Comparison of ENCODE assay signal across 2 cellular contexts in the genomic region with DNA sequence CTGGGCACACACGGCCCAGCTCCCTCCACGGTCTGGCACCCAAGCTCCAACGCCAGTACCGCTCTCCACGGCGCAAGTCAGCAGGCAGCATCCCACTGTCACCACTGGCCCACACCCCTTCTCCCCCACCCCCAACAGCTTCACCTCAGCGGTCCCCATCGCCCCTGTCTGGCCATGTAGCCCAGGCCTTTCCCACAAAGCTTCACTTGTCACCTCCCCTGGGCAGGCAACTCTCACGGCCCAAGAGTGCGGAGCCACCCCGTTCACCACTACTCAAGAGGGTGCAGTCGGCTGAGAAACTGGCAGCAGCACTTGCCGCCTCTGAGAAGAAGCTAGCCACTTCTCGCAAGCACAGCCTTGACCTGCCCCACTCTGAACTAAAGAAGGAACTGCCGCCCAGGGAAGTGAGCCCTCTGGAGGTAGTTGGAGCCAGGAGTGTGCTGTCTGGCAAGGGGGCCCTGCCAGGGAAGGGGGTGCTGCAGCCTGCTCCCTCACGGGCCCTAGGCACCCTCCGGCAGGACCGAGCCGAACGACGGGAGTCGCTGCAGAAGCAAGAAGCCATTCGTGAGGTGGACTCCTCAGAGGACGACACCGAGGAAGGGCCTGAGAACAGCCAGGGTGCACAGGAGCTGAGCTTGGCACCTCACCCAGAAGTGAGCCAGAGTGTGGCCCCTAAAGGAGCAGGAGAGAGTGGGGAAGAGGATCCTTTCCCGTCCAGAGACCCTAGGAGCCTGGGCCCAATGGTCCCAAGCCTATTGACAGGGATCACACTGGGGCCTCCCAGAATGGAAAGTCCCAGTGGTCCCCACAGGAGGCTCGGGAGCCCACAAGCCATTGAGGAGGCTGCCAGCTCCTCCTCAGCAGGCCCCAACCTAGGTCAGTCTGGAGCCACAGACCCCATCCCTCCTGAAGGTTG.
TF ChIP-seq lines count a peak whose summit lies in the region.

No MANE protein-coding gene starts in this region.

TF ChIP-seq in IMR-90, 13 proteins besides CTCF, POLR2A, EP300 and RAD21:
- no peak for TF ChIP-seq USF2 (IDR thresholded peaks at IDR 0.05; ENCODE audit: low read depth, low read length)
- TF ChIP-seq RFX5 (IDR thresholded peaks at IDR 0.05; ENCODE audit: low read depth, low read length) = no peak
- no peak for TF ChIP-seq ELK1 (IDR thresholded peaks at IDR 0.05; ENCODE audit: borderline replicate concordance, low read depth, low read length)
TF ChIP-seq in IMR-90: peak in this region for 0.

TF ChIP-seq in neural cell, 6 proteins besides CTCF, POLR2A, EP300 and RAD21:
- TF ChIP-seq, protein P1, sequence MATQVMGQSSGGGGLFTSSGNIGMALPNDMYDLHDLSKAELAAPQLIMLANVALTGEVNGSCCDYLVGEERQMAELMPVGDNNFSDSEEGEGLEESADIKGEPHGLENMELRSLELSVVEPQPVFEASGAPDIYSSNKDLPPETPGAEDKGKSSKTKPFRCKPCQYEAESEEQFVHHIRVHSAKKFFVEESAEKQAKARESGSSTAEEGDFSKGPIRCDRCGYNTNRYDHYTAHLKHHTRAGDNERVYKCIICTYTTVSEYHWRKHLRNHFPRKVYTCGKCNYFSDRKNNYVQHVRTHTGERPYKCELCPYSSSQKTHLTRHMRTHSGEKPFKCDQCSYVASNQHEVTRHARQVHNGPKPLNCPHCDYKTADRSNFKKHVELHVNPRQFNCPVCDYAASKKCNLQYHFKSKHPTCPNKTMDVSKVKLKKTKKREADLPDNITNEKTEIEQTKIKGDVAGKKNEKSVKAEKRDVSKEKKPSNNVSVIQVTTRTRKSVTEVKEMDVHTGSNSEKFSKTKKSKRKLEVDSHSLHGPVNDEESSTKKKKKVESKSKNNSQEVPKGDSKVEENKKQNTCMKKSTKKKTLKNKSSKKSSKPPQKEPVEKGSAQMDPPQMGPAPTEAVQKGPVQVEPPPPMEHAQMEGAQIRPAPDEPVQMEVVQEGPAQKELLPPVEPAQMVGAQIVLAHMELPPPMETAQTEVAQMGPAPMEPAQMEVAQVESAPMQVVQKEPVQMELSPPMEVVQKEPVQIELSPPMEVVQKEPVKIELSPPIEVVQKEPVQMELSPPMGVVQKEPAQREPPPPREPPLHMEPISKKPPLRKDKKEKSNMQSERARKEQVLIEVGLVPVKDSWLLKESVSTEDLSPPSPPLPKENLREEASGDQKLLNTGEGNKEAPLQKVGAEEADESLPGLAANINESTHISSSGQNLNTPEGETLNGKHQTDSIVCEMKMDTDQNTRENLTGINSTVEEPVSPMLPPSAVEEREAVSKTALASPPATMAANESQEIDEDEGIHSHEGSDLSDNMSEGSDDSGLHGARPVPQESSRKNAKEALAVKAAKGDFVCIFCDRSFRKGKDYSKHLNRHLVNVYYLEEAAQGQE (IDR thresholded peaks at IDR 0.05; ENCODE audit: borderline replicate concordance) = no peak
- peak; percentile 37 for TF ChIP-seq POLR2AphosphoS5 (IDR thresholded peaks at IDR 0.05)
